8 cellular contexts compared by ENCODE assay signal in genomic region chr9:137621131-137621757, GRCh38. TPM values are rescaled to one million over a fixed set of nuclear protein-coding genes. Genes with fewer than 3 reads are reported as not detected.
DNase-seq lines count a peak whose midpoint lies in the region; ATAC-seq, FAIRE-seq and TF ChIP-seq lines count a peak whose summit lies in the region.

No MANE protein-coding gene starts in this region.

- H3K27ac ChIP-seq in H9 (ENCODE audit: insufficient read length, low read depth, low read length) (no peak overlapping the region), kidney (ENCODE audit: low read depth in 2 of 2, low read length in 2 of 2) (no peak overlapping the region), coronary artery (no peak overlapping the region)

- H3K9me3 ChIP-seq in H9 (ENCODE audit: control insufficient read depth, low read depth, low read length): no peaks in the 10 kb centered on the region
- no peaks in the 10 kb centered on the region for H3K9me3 ChIP-seq in kidney (ENCODE audit: control insufficient read depth in 1 of 2, low read length in 2 of 2)

- H3K14ac ChIP-seq in H9 (ENCODE audit: insufficient read depth, low read length): no peak overlapping the region

- H3K27me3 Mint-ChIP-seq in H9 (ENCODE audit: low read depth): no peaks in the 10 kb centered on the region
- no peaks in the 10 kb centered on the region for H3K27me3 Mint-ChIP-seq in activated CD8-positive, alpha-beta T cell treated with anti-CD3 and anti-CD28 coated beads for 36 hours

- DNase-seq in BJ (ENCODE audit: low read depth) (no peak), H9 (no peak), kidney (no peak), coronary artery (ENCODE audit: low spot score) (no peak), cerebellar nuclear complex (lab: John Stamatoyannopoulos, UW) (no peak)
- DNase-seq in activated CD8-positive, alpha-beta T cell treated with anti-CD3 and anti-CD28 coated beads for 36 hours: peak; percentile 40
- DNase-seq in stimulated activated CD8-positive, alpha-beta memory T cell treated with anti-CD3 and anti-CD28 coated beads, Interleukin-4, amount 100 ng/mL, for 48 hours: no peak

- no peak overlapping the region for H3K18ac ChIP-seq in H9 (ENCODE audit: insufficient read length, low read depth, low read length)

- peak; percentile 38 for TF ChIP-seq CTCF in BJ (IDR thresholded peaks at IDR 0.05; ENCODE audit: insufficient read depth, low read depth, low read length)
- peak; percentile 48; the same call in 1 of the 3 replicates for TF ChIP-seq CTCF in H9 (conservative IDR thresholded peaks at IDR 0.05)
- TF ChIP-seq CTCF in activated CD8-positive, alpha-beta T cell treated with anti-CD3 and anti-CD28 coated beads for 36 hours (IDR thresholded peaks at IDR 0.05): peak; percentile 51
- TF ChIP-seq CTCF in kidney (IDR thresholded peaks at IDR 0.05; ENCODE audit: borderline replicate concordance, extremely low read depth, insufficient read depth): peak; percentile 22
- no peak for TF ChIP-seq CTCF in coronary artery (IDR thresholded peaks at IDR 0.05)

- no peak overlapping the region for H2BK15ac ChIP-seq in H9 (ENCODE audit: low read depth, low read length)

- H3K4me3 Mint-ChIP-seq in H9: peak overlapping the region; percentile 22 to 64
- H3K4me3 Mint-ChIP-seq in activated CD8-positive, alpha-beta T cell treated with anti-CD3 and anti-CD28 coated beads for 36 hours: peak overlapping the region; percentile 82

- H2BK20ac ChIP-seq in H9 (ENCODE audit: low read depth, low read length, poor library complexity, severe bottlenecking): no peak overlapping the region

- H2AFZ ChIP-seq in H9 (ENCODE audit: low read length): no peak overlapping the region

- POLR2A ChIA-PET in BJ (lab: Charles Lee): no interaction called here
- POLR2A ChIA-PET in activated CD8-positive, alpha-beta T cell treated with anti-CD3 and anti-CD28 coated beads for 36 hours (lab: Charles Lee): interaction anchor here (0.6 to 3.2 kb wide), 5 partner anchors 7 to 43 kb away, joined by 3 to 11 read pairs (median 3); partner anchors contain the start of genes DPH7 and ZMYND19

- no peak overlapping the region for H2BK120ac ChIP-seq in H9 (ENCODE audit: low read depth, low read length, poor library complexity, severe bottlenecking)

- H2BK12ac ChIP-seq in H9 (ENCODE audit: insufficient read length, low read depth, low read length): no peak overlapping the region

- H3K4me1 Mint-ChIP-seq in H9: peaks cover 31 to 38% of the 10 kb centered on the region in 2 experiments
- peaks cover 48% of the 10 kb centered on the region for H3K4me1 Mint-ChIP-seq in activated CD8-positive, alpha-beta T cell treated with anti-CD3 and anti-CD28 coated beads for 36 hours (ENCODE audit: low read depth)

- peaks cover 49% of the 10 kb centered on the region; the same call in 1 of the 2 replicates for H3K79me2 ChIP-seq in H9 (ENCODE audit: insufficient read depth, low read length)

- H3K4me2 ChIP-seq in H9 (ENCODE audit: insufficient read depth, insufficient read length, low read length): no peak overlapping the region

- no peak for ATAC-seq in activated CD8-positive, alpha-beta T cell treated with anti-CD3 and anti-CD28 coated beads for 36 hours
- no peak for ATAC-seq in HG02642 (IDR thresholded peaks at IDR 0.05; ENCODE audit: poor library complexity, unreplicated experiment)

- H4K5ac ChIP-seq in H9 (ENCODE audit: insufficient read length, low read depth, low read length): no peak overlapping the region

- H3K56ac ChIP-seq in H9 (ENCODE audit: insufficient read length, low read depth, low read length): no peak overlapping the region

- H3K27me3 ChIP-seq in BJ (ENCODE audit: control insufficient read depth, insufficient read depth, low read length) (no peaks in the 10 kb centered on the region), H9 (ENCODE audit: insufficient read depth, low read length) (no peaks in the 10 kb centered on the region)

- H3K9me3 Mint-ChIP-seq in H9: no peaks in the 10 kb centered on the region
- no peaks in the 10 kb centered on the region for H3K9me3 Mint-ChIP-seq in activated CD8-positive, alpha-beta T cell treated with anti-CD3 and anti-CD28 coated beads for 36 hours

- intact Hi-C loops in activated CD8-positive, alpha-beta T cell treated with anti-CD3 and anti-CD28 coated beads for 36 hours (cut with micrococcal nuclease): no loop called here
- intact Hi-C loops in kidney (cut with DNase I): no loop called here

- no peak overlapping the region for H2AK5ac ChIP-seq in H9 (ENCODE audit: insufficient read length, low read length)

- no peaks in the 10 kb centered on the region for H3K79me1 ChIP-seq in H9 (ENCODE audit: insufficient read depth, low read depth, low read length, poor library complexity, severe bottlenecking)

- H4K20me1 ChIP-seq in H9 (ENCODE audit: control insufficient read depth, insufficient read depth, insufficient read length): no peaks in the 10 kb centered on the region

- H3K9ac ChIP-seq in H9 (ENCODE audit: extremely low read depth, insufficient read length, low read length) (no peak overlapping the region), kidney (ENCODE audit: low read length in 2 of 2) (no peak overlapping the region)

- H3K4me1 ChIP-seq in H9 (ENCODE audit: insufficient read depth, low read length) (peaks cover 4% of the 10 kb centered on the region; the same call in 1 of the 2 replicates), kidney (ENCODE audit: control insufficient read depth in 1 of 2, insufficient read depth in 1 of 2, low read depth in 1 of 2, low read length in 2 of 2) (peaks cover 20 to 24% of the 10 kb centered on the region in 2 donors)

- peaks cover 5% of the 10 kb centered on the region for H3K23me2 ChIP-seq in H9 (ENCODE audit: insufficient read length, low read depth, low read length, poor library complexity, severe bottlenecking)

- H3T11ph ChIP-seq in H9 (ENCODE audit: low read length): no peak overlapping the region

- no peak overlapping the region for H3K4me3 ChIP-seq in BJ (ENCODE audit: low read depth, low read length)
- H3K4me3 ChIP-seq in kidney (ENCODE audit: low read length in 2 of 2): no peak overlapping the region
- H3K4me3 ChIP-seq in coronary artery: no peak overlapping the region

- H3K4ac ChIP-seq in H9 (ENCODE audit: low read depth, low read length): no peak overlapping the region

- no peak overlapping the region for H3K23ac ChIP-seq in H9 (ENCODE audit: insufficient read length, low read depth, low read length)

- peaks cover 3% of the 10 kb centered on the region for H3K36me3 ChIP-seq in BJ (ENCODE audit: control insufficient read depth, insufficient read depth, low read length)
- H3K36me3 ChIP-seq in kidney (ENCODE audit: control insufficient read depth in 1 of 2, insufficient read depth in 2 of 2, low read length in 2 of 2): no peaks in the 10 kb centered on the region

- H4K91ac ChIP-seq in H9 (ENCODE audit: insufficient read length, low read depth, low read length): no peak overlapping the region

- CTCF ChIA-PET in BJ (lab: Yijun Ruan, JAX): interaction anchor here (0.7 to 1.8 kb wide), 3 partner anchors 9 to 44 kb away, joined by 3 to 4 read pairs (median 4); no protein-coding TSS in a partner anchor
- CTCF ChIA-PET in activated CD8-positive, alpha-beta T cell treated with anti-CD3 and anti-CD28 coated beads for 36 hours (lab: Charles Lee): interaction anchor here (0.6 to 1.4 kb wide), 4 partner anchors 12 to 52 kb away, joined by 3 to 4 read pairs (median 3); no protein-coding TSS in a partner anchor

- no peak overlapping the region for H2BK5ac ChIP-seq in H9 (ENCODE audit: insufficient read length, low read length)

- no peak for FAIRE-seq in kidney (lab: Jason Lieb, UNC)

- H3K36me3 Mint-ChIP-seq in H9 (ENCODE audit: insufficient read depth in 1 of 3, low read depth in 3 of 3): peaks cover 22 to 25% (median 24%) of the 10 kb centered on the region in 3 experiments; a peak in 6 of 7 replicates
- H3K36me3 Mint-ChIP-seq in activated CD8-positive, alpha-beta T cell treated with anti-CD3 and anti-CD28 coated beads for 36 hours (ENCODE audit: low read depth): peaks cover 12% of the 10 kb centered on the region

- no peak overlapping the region for H4K8ac ChIP-seq in H9 (replicated peaks; ENCODE audit: insufficient read length, low read depth, low read length)

- WGBS in H9 (ENCODE audit: extremely low coverage, insufficient read length, low lambda C conversion rate): no CpG with 5 or more reads among the region's 6 CpGs

- peak overlapping the region in 2 of 3 experiments; percentile 71 to 92; a peak in 4 of 7 replicates for H3K27ac Mint-ChIP-seq in H9
- H3K27ac Mint-ChIP-seq in activated CD8-positive, alpha-beta T cell treated with anti-CD3 and anti-CD28 coated beads for 36 hours: peak overlapping the region; percentile 67

RNA-seq across cellular contexts. Expression of gene EHMT1, which starts 2.4 kb away (rescaled TPM):
- polyA plus RNA-seq in BJ (2011; rRNA removed) (18.1 and 23.3 TPM in 2 replicates), kidney (ENCODE audit: insufficient read depth, low read depth, low replicate concordance) (15.8 TPM)
- 52.4 and 53.0 TPM in 2 replicates for polyA minus RNA-seq in BJ (2011; rRNA and poly(A)+ RNA removed)
- total RNA-seq in H9 (2021) (112 and 121 TPM in 2 replicates), kidney (92.9 TPM)
- 10 to 100 TPM; 62.1 to 67.1 TPM for total RNA-seq in activated CD8-positive, alpha-beta T cell treated with anti-CD3 and anti-CD28 coated beads for 36 hours

RNA-seq across cellular contexts. Expression of gene ARRDC1, which starts 15.8 kb away (rescaled TPM):
- 22.0 and 46.1 TPM in 2 replicates for polyA plus RNA-seq in BJ (2011; rRNA removed)
- polyA minus RNA-seq in BJ (2011; rRNA and poly(A)+ RNA removed): 17.2 and 31.7 TPM in 2 replicates
- 26.4 and 34.4 TPM in 2 replicates for total RNA-seq in H9 (2021)
- 10 to 100 TPM; 29.0 TPM for total RNA-seq in activated CD8-positive, alpha-beta T cell treated with anti-CD3 and anti-CD28 coated beads for 36 hours
- total RNA-seq in kidney: 88.9 TPM
- 42.3 TPM for polyA plus RNA-seq in kidney (ENCODE audit: insufficient read depth, low read depth, low replicate concordance)

RNA-seq across cellular contexts. Expression of gene ZMYND19, which starts 30.9 kb away (rescaled TPM):
- polyA plus RNA-seq in BJ (2011; rRNA removed): 13.8 and 14.9 TPM in 2 replicates
- 8.1 and 10.2 TPM in 2 replicates for polyA minus RNA-seq in BJ (2011; rRNA and poly(A)+ RNA removed)
- 79.2 and 82.3 TPM in 2 replicates for total RNA-seq in H9 (2021)
- 10 to 100 TPM; 45.9 to 46.5 TPM for total RNA-seq in activated CD8-positive, alpha-beta T cell treated with anti-CD3 and anti-CD28 coated beads for 36 hours
- 19.1 TPM for total RNA-seq in kidney
- 13.5 TPM for polyA plus RNA-seq in kidney (ENCODE audit: insufficient read depth, low read depth, low replicate concordance)

RNA-seq across cellular contexts. Expression of gene DPH7, which starts 42.5 kb away (rescaled TPM):
- polyA plus RNA-seq in BJ (2011; rRNA removed): 21.1 and 29.4 TPM in 2 replicates
- 9.0 and 15.6 TPM in 2 replicates for polyA minus RNA-seq in BJ (2011; rRNA and poly(A)+ RNA removed)
- total RNA-seq in H9 (2021): 49.2 and 51.3 TPM in 2 replicates
- total RNA-seq in activated CD8-positive, alpha-beta T cell treated with anti-CD3 and anti-CD28 coated beads for 36 hours: 10 to 100 TPM; 33.7 to 35.0 TPM
- total RNA-seq in kidney: 31.4 TPM
- polyA plus RNA-seq in kidney (ENCODE audit: insufficient read depth, low read depth, low replicate concordance): 23.2 TPM
